19 cellular contexts compared by ENCODE assay signal in genomic region chr10:18565006-18565405, GRCh38.
A peak's percentile ranks its signal among the peaks of the same experiment; 100 is the strongest.
DNase-seq lines count a peak whose midpoint lies in the region; FAIRE-seq and TF ChIP-seq lines count a peak whose summit lies in the region.
"Had no signal": no experiment of that assay in that cellular context is flagged by ENCODE, and none has a peak within 500 bp of the region (broad histone marks: within the 10 kb centered on the region; RNA-seq: fewer than 3 reads in every experiment).

No MANE protein-coding gene starts in this region.

- H2BK5ac ChIP-seq in H9 (ENCODE audit: insufficient read length, low read length) (no peak overlapping the region), H1 (ENCODE audit: low read depth, low read length) (no peak overlapping the region)

- H3K27me3 Mint-ChIP-seq in H9 (ENCODE audit: low read depth) (no peaks in the 10 kb centered on the region), mesothelial cell of epicardium (ENCODE audit: low read depth) (no peaks in the 10 kb centered on the region)
- H3K27me3 Mint-ChIP-seq: CD4-positive, alpha-beta T cell; CD8-positive, alpha-beta memory T cell had no signal

- TF ChIP-seq CTCF in H9 (conservative IDR thresholded peaks at IDR 0.05) (no peak), H1 (IDR thresholded peaks at IDR 0.05; ENCODE audit: control extremely low read depth in 1 of 3, insufficient read depth in 1 of 3, low read depth in 1 of 3, low read length in 3 of 3) (no peak), mesothelial cell of epicardium (IDR thresholded peaks at IDR 0.05; ENCODE audit: unreplicated experiment) (no peak)

- H3K56ac ChIP-seq in H9 (ENCODE audit: insufficient read length, low read depth, low read length) (no peak overlapping the region), H1 (replicated peaks; ENCODE audit: insufficient read length, low read depth, low read length) (no peak overlapping the region)

- H4K20me1 ChIP-seq in H9 (ENCODE audit: control insufficient read depth, insufficient read depth, insufficient read length) (no peaks in the 10 kb centered on the region), H1 (replicated peaks in 1 of 2; ENCODE audit: control insufficient read depth in 1 of 2, insufficient read depth in 2 of 2, low read length in 2 of 2) (no peaks in the 10 kb centered on the region)
- H4K20me1 ChIP-seq: BLaER1 treated with 17β-estradiol and CSF1 and Interleukin-3, amounts not matched to agents 10 nM and 100 nM had no signal

- H3K4me3 Mint-ChIP-seq in H9 (no peak overlapping the region), mesothelial cell of epicardium (no peak overlapping the region)
- H3K4me3 Mint-ChIP-seq: CD14-positive monocyte; CD4-positive, alpha-beta T cell; CD8-positive, alpha-beta memory T cell had no signal

- 100% methylated on average over 5 of the region's 5 CpGs for WGBS in H9 (ENCODE audit: extremely low coverage, insufficient read length, low lambda C conversion rate)
- 97 to 100% methylated on average over 5 of the region's 5 CpGs for WGBS in H1 (ENCODE audit: extremely low coverage in 1 of 2, insufficient coverage in 1 of 2, insufficient read length in 1 of 2, insufficient replicate concordance in 2 of 2, low coverage in 1 of 2, low lambda C conversion rate in 2 of 2, missing lambda C conversion rate in 1 of 2), 2 experiments

- H3K9me3 ChIP-seq in H9 (ENCODE audit: control insufficient read depth, low read depth, low read length): peaks cover 97% of the 10 kb centered on the region
- H3K9me3 ChIP-seq in H1 (ENCODE audit: insufficient read depth in 2 of 2, low read depth in 1 of 2, low read length in 1 of 2): peaks cover 0 to 84% of the 10 kb centered on the region in 2 experiments; a peak in 3 of 4 replicates
- H3K9me3 ChIP-seq: BE2C, HAP-1 had no signal

- H3K27ac Mint-ChIP-seq in H9 (no peak overlapping the region), mesothelial cell of epicardium (no peak overlapping the region)
- H3K27ac Mint-ChIP-seq: CD14-positive monocyte; CD4-positive, alpha-beta T cell; CD8-positive, alpha-beta memory T cell had no signal

- H4K91ac ChIP-seq in H9 (ENCODE audit: insufficient read length, low read depth, low read length) (no peak overlapping the region), H1 (replicated peaks; ENCODE audit: insufficient read length, low read length) (no peak overlapping the region)

- no peaks in the 10 kb centered on the region for H3K79me2 ChIP-seq in H9 (ENCODE audit: insufficient read depth, low read length)
- no peaks in the 10 kb centered on the region for H3K79me2 ChIP-seq in H1 (ENCODE audit: control insufficient read depth in 1 of 2, insufficient read depth in 2 of 2, low read length in 2 of 2)

- no peaks in the 10 kb centered on the region for H3K4me1 ChIP-seq in H9 (ENCODE audit: insufficient read depth, low read length)
- no peaks in the 10 kb centered on the region for H3K4me1 ChIP-seq in H1 (replicated peaks in 1 of 4; ENCODE audit: control insufficient read depth in 3 of 4, insufficient read depth in 4 of 4, low read length in 3 of 4)
- H3K4me1 ChIP-seq: BE2C; BLaER1 treated with 17β-estradiol and CSF1 and Interleukin-3, amounts not matched to agents 10 nM and 100 nM; HAP-1 had no signal

- FAIRE-seq in H1 (lab: Jason Lieb, UNC): no peak
- FAIRE-seq: A204.1, D721Med, G401.6, GM12892 had no signal

- POLR2A ChIA-PET in H1 (lab: Charles Lee; ENCODE audit: partially characterized antibody): no interaction called here

- H2BK12ac ChIP-seq in H9 (ENCODE audit: insufficient read length, low read depth, low read length): no peak overlapping the region
- H2BK12ac ChIP-seq in H1 (ENCODE audit: low read depth, low read length): peak overlapping the region; percentile 14; the same call in 1 of the 2 replicates

- DNase-seq in DMS53 (lab: John Stamatoyannopoulos, UW) (peak; percentile 16), DMS53 treated with DMSO at 0.1 percent for 48 hours (lab: John Stamatoyannopoulos, UW; ENCODE audit: unreplicated experiment) (no peak), H9 (no peak), H1 (ENCODE audit: low read depth in 1 of 2, low spot score in 2 of 2) (no peak), mesothelial cell of epicardium (ENCODE audit: low spot score in 2 of 2, unreplicated experiment in 2 of 2) (no peak), NCI-H2196 (lab: John Stamatoyannopoulos, UW; ENCODE audit: unreplicated experiment) (no peak)
- DNase-seq: BE2C; CD4-positive, alpha-beta T cell; CD8-positive, alpha-beta memory T cell; DMS 273 treated with DMSO at 0.1 percent for 48 hours; DND-41 had no signal

- peaks cover 0 to 7% (median 0%) of the 10 kb centered on the region in 4 experiments; a peak in 2 of 8 replicates for H3K36me3 ChIP-seq in H1 (ENCODE audit: control insufficient read depth in 2 of 4, insufficient read depth in 4 of 4, low read length in 3 of 4)
- H3K36me3 ChIP-seq: BE2C, HAP-1 had no signal

- H3K18ac ChIP-seq in H9 (ENCODE audit: insufficient read length, low read depth, low read length) (no peak overlapping the region), H1 (ENCODE audit: extremely low read depth, low read length) (no peak overlapping the region)

- H3K14ac ChIP-seq in H9 (ENCODE audit: insufficient read depth, low read length): no peak overlapping the region
- H3K14ac ChIP-seq in H1 (ENCODE audit: insufficient read length): no peak overlapping the region

- no peak overlapping the region for H3K9ac ChIP-seq in H9 (ENCODE audit: extremely low read depth, insufficient read length, low read length)
- H3K9ac ChIP-seq in H1 (replicated peaks in 1 of 4; ENCODE audit: extremely low read depth in 1 of 4, low read depth in 3 of 4, low read length in 3 of 4): no peak overlapping the region
- H3K9ac ChIP-seq: BLaER1 treated with 17β-estradiol and CSF1 and Interleukin-3, amounts not matched to agents 10 nM and 100 nM had no signal

- H2AFZ ChIP-seq in H9 (ENCODE audit: low read length) (no peak overlapping the region), H1 (ENCODE audit: low read length) (no peak overlapping the region)

- H4K8ac ChIP-seq in H9 (replicated peaks; ENCODE audit: insufficient read length, low read depth, low read length): no peak overlapping the region
- H4K8ac ChIP-seq in H1 (ENCODE audit: extremely low read depth, insufficient read depth, low read length): no peak overlapping the region

- H3K4me1 Mint-ChIP-seq in H9 (no peaks in the 10 kb centered on the region), mesothelial cell of epicardium (no peaks in the 10 kb centered on the region)
- H3K4me1 Mint-ChIP-seq: CD14-positive monocyte; CD8-positive, alpha-beta memory T cell had no signal

- H3K79me1 ChIP-seq in H9 (ENCODE audit: insufficient read depth, low read depth, low read length, poor library complexity, severe bottlenecking): no peaks in the 10 kb centered on the region
- H3K79me1 ChIP-seq in H1 (ENCODE audit: low read depth, low read length): no peaks in the 10 kb centered on the region

- H3K4me2 ChIP-seq in H9 (ENCODE audit: insufficient read depth, insufficient read length, low read length) (no peak overlapping the region), H1 (ENCODE audit: insufficient read depth in 1 of 2, low read depth in 2 of 2, low read length in 2 of 2) (no peak overlapping the region)
- H3K4me2 ChIP-seq: BLaER1 treated with 17β-estradiol and CSF1 and Interleukin-3, amounts not matched to agents 10 nM and 100 nM had no signal

- no peak overlapping the region for H4K5ac ChIP-seq in H9 (ENCODE audit: insufficient read length, low read depth, low read length)
- no peak overlapping the region for H4K5ac ChIP-seq in H1 (ENCODE audit: insufficient read length, low read depth, low read length)

- H3K36me3 Mint-ChIP-seq in H9 (ENCODE audit: insufficient read depth in 1 of 3, low read depth in 3 of 3) (no peaks in the 10 kb centered on the region), mesothelial cell of epicardium (no peaks in the 10 kb centered on the region)
- H3K36me3 Mint-ChIP-seq: CD14-positive monocyte; CD8-positive, alpha-beta memory T cell had no signal

- H3K9me3 Mint-ChIP-seq in H9 (no peaks in the 10 kb centered on the region), mesothelial cell of epicardium (no peaks in the 10 kb centered on the region)
- H3K9me3 Mint-ChIP-seq: CD14-positive monocyte; CD4-positive, alpha-beta T cell; CD8-positive, alpha-beta memory T cell had no signal

- TF ChIP-seq EP300 in H1 (IDR thresholded peaks at IDR 0.05; ENCODE audit: borderline replicate concordance in 1 of 2, low read depth in 2 of 2, low read length in 2 of 2): no peak

- no peak overlapping the region for H3T11ph ChIP-seq in H9 (ENCODE audit: low read length)

- H2BK15ac ChIP-seq in H9 (ENCODE audit: low read depth, low read length) (no peak overlapping the region), H1 (ENCODE audit: low read length) (no peak overlapping the region)

- no peaks in the 10 kb centered on the region for H3K23me2 ChIP-seq in H9 (ENCODE audit: insufficient read length, low read depth, low read length, poor library complexity, severe bottlenecking)
- H3K23me2 ChIP-seq in H1 (ENCODE audit: low read depth, low read length): peaks cover 73% of the 10 kb centered on the region; the same call in 1 of the 2 replicates

- H2AK5ac ChIP-seq in H9 (ENCODE audit: insufficient read length, low read length) (peak overlapping the region; percentile 80), H1 (ENCODE audit: low read depth, low read length) (no peak overlapping the region; the same call in 1 of the 2 replicates)

- H3K23ac ChIP-seq in H9 (ENCODE audit: insufficient read length, low read depth, low read length) (no peak overlapping the region), H1 (ENCODE audit: insufficient read length) (no peak overlapping the region)

- TF ChIP-seq RAD21 in H1 (IDR thresholded peaks at IDR 0.05 in 1 of 2, conservative IDR thresholded peaks at IDR 0.05 in 1 of 2; ENCODE audit: low read depth in 2 of 2, low read length in 2 of 2): no peak

- H3K27me3 ChIP-seq in H9 (ENCODE audit: insufficient read depth, low read length) (no peaks in the 10 kb centered on the region), H1 (replicated peaks in 1 of 4; ENCODE audit: control insufficient read depth in 3 of 4, extremely low read depth in 1 of 4, insufficient read depth in 3 of 4, low read length in 3 of 4) (no peaks in the 10 kb centered on the region)
- H3K27me3 ChIP-seq: BE2C; BLaER1 treated with 17β-estradiol and CSF1 and Interleukin-3, amounts not matched to agents 10 nM and 100 nM had no signal

- CTCF ChIA-PET in H1 (lab: Charles Lee; ENCODE audit: partially characterized antibody): no interaction called here

- no peak for TF ChIP-seq POLR2A in H1 (IDR thresholded peaks at IDR 0.05; ENCODE audit: control extremely low read depth in 1 of 2, low read depth in 2 of 2, low read length in 2 of 2)

- no peak overlapping the region for H3K4me3 ChIP-seq in H1 (ENCODE audit: extremely low read depth in 1 of 4, insufficient read depth in 2 of 4, low read depth in 3 of 4, low read length in 4 of 4)
- H3K4me3 ChIP-seq: BLaER1 treated with 17β-estradiol and CSF1 and Interleukin-3, amounts not matched to agents 10 nM and 100 nM; HAP-1 had no signal

- H2BK120ac ChIP-seq in H9 (ENCODE audit: low read depth, low read length, poor library complexity, severe bottlenecking) (no peak overlapping the region), H1 (replicated peaks; ENCODE audit: low read depth, low read length) (no peak overlapping the region)

- H2BK20ac ChIP-seq in H9 (ENCODE audit: low read depth, low read length, poor library complexity, severe bottlenecking) (no peak overlapping the region), H1 (ENCODE audit: low read length) (no peak overlapping the region)

- H3K4ac ChIP-seq in H9 (ENCODE audit: low read depth, low read length) (no peak overlapping the region), H1 (replicated peaks; ENCODE audit: insufficient read length, low read depth, low read length) (no peak overlapping the region)

- H3K27ac ChIP-seq in H9 (ENCODE audit: insufficient read length, low read depth, low read length) (no peak overlapping the region), H1 (ENCODE audit: low read depth, low read length) (no peak overlapping the region)
- H3K27ac ChIP-seq: 22Rv1; BLaER1 treated with 17β-estradiol and CSF1 and Interleukin-3, amounts not matched to agents 10 nM and 100 nM had no signal
